Comparison of ENCODE assay signal across 1 cellular context in the genomic region with DNA sequence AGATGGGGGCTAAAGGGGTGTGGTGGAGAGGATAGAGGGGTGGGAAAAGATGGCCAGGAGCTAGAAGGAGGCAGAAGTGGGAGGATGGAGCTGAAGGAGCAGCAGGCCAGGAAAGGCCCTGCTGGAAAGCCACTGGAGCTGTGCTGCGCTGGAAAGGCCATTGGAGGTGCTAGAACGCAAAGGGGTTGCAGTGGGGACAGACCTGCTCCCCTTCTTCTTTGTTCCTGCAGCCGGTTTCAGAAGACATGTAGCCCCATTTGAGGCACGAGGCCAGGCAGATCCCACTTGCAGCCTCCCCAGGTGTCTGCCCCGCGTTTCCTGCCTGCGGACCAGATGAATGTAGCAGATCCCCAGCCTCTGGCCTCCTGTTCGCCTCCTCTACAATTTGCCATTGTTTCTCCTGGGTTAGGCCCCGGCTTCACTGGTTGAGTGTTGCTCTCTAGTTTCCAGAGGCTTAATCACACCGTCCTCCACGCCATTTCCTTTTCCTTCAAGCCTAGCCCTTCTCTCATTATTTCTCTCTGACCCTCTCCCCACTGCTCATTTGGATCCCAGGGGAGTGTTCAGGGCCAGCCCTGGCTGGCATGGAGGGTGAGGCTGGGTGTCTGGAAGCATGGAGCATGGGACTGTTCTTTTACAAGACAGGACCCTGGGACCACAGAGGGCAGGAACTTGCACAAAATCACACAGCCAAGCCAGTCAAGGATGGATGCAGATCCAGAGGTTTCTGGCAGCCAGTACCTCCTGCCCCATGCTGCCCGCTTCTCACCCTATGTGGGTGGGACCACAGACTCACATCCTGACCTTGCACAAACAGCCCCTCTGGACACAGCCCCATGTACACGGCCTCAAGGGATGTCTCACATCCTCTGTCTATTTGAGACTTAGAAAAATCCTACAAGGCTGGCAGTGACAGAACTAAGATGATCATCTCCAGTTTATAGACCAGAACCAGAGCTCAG.
TF ChIP-seq lines count a peak whose summit lies in the region.

No MANE protein-coding gene starts in this region.

TF ChIP-seq in HCT116, 20 proteins besides CTCF, POLR2A, EP300 and RAD21:
- TF ChIP-seq, protein P1, sequence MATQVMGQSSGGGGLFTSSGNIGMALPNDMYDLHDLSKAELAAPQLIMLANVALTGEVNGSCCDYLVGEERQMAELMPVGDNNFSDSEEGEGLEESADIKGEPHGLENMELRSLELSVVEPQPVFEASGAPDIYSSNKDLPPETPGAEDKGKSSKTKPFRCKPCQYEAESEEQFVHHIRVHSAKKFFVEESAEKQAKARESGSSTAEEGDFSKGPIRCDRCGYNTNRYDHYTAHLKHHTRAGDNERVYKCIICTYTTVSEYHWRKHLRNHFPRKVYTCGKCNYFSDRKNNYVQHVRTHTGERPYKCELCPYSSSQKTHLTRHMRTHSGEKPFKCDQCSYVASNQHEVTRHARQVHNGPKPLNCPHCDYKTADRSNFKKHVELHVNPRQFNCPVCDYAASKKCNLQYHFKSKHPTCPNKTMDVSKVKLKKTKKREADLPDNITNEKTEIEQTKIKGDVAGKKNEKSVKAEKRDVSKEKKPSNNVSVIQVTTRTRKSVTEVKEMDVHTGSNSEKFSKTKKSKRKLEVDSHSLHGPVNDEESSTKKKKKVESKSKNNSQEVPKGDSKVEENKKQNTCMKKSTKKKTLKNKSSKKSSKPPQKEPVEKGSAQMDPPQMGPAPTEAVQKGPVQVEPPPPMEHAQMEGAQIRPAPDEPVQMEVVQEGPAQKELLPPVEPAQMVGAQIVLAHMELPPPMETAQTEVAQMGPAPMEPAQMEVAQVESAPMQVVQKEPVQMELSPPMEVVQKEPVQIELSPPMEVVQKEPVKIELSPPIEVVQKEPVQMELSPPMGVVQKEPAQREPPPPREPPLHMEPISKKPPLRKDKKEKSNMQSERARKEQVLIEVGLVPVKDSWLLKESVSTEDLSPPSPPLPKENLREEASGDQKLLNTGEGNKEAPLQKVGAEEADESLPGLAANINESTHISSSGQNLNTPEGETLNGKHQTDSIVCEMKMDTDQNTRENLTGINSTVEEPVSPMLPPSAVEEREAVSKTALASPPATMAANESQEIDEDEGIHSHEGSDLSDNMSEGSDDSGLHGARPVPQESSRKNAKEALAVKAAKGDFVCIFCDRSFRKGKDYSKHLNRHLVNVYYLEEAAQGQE (IDR thresholded peaks at IDR 0.05; ENCODE audit: low read depth): no peak
- TF ChIP-seq YY1 (IDR thresholded peaks at IDR 0.05; ENCODE audit: extremely low read depth, insufficient replicate concordance, low read depth, low read length): no peak
- TF ChIP-seq ZNF274 (IDR thresholded peaks at IDR 0.05; ENCODE audit: low read depth, low read length): no peak
- TF ChIP-seq, protein P2, sequence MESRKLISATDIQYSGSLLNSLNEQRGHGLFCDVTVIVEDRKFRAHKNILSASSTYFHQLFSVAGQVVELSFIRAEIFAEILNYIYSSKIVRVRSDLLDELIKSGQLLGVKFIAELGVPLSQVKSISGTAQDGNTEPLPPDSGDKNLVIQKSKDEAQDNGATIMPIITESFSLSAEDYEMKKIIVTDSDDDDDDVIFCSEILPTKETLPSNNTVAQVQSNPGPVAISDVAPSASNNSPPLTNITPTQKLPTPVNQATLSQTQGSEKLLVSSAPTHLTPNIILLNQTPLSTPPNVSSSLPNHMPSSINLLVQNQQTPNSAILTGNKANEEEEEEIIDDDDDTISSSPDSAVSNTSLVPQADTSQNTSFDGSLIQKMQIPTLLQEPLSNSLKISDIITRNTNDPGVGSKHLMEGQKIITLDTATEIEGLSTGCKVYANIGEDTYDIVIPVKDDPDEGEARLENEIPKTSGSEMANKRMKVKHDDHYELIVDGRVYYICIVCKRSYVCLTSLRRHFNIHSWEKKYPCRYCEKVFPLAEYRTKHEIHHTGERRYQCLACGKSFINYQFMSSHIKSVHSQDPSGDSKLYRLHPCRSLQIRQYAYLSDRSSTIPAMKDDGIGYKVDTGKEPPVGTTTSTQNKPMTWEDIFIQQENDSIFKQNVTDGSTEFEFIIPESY (IDR thresholded peaks at IDR 0.05; ENCODE audit: extremely low read depth, insufficient replicate concordance, low read length): no peak
- TF ChIP-seq, protein P3, sequence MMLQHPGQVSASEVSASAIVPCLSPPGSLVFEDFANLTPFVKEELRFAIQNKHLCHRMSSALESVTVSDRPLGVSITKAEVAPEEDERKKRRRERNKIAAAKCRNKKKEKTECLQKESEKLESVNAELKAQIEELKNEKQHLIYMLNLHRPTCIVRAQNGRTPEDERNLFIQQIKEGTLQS (IDR thresholded peaks at IDR 0.05): no peak
- no peak for TF ChIP-seq ELF1 (IDR thresholded peaks at IDR 0.05; ENCODE audit: borderline replicate concordance, low read depth)
- no peak for TF ChIP-seq CBX3 (IDR thresholded peaks at IDR 0.05; ENCODE audit: low read depth)
- no peak for TF ChIP-seq SRF (IDR thresholded peaks at IDR 0.05; ENCODE audit: low read depth)
- no peak for TF ChIP-seq SIN3A (IDR thresholded peaks at IDR 0.05; ENCODE audit: low read depth)
- TF ChIP-seq EGR1 (IDR thresholded peaks at IDR 0.05; ENCODE audit: low read depth): no peak
- no peak for TF ChIP-seq FOSL1 (IDR thresholded peaks at IDR 0.05; ENCODE audit: low read depth)
- TF ChIP-seq TCF7L2 (IDR thresholded peaks at IDR 0.05; ENCODE audit: borderline replicate concordance, extremely low read depth, insufficient read depth, insufficient read length): no peak
- TF ChIP-seq CEBPB (IDR thresholded peaks at IDR 0.05; ENCODE audit: low read depth): no peak
- TF ChIP-seq JUND (IDR thresholded peaks at IDR 0.05): no peak
